In the genomic region with DNA sequence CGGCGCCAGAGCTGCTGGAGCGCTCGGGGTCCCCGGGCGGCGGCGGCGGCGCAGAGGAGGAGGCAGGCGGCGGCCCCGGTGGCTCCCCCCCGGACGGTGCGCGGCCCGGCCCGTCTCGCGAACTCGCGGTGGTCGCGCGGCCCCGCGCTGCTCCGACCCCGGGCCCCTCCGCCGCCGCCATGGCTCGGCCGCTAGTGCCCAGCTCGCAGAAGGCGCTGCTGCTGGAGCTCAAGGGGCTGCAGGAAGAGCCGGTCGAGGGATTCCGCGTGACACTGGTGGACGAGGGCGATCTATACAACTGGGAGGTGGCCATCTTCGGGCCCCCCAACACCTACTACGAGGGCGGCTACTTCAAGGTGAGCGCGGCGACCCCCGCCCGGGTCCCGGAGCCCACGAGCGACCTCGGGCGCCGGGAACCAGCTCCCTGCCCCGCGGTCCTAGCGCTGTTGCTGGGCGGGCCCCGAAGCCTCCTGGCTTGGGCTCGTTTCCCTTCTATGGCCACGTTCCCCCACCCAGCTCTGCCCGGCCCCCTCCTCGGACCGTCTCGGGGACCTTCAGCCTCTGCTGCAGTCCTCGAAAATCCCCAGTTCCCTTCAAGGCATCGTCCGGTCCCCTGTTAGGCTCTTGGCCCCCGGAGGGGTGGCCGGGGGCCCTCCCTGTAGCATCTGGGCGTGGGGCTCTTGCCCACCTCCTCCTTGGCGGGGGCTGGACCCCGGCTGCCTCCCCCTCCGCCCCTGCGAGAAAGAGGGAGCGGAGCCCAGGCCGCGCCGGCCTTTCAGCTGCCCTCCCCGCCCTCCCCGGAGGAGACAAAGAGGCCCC, we compare ENCODE assay signal across 8 cellular contexts. TPM values are rescaled to one million over a fixed set of nuclear protein-coding genes. Genes with fewer than 3 reads are reported as not detected.
A peak's percentile ranks its signal among the peaks of the same experiment; 100 is the strongest.
DNase-seq lines count a peak whose midpoint lies in the region; ATAC-seq and TF ChIP-seq lines count a peak whose summit lies in the region.

A gene with protein sequence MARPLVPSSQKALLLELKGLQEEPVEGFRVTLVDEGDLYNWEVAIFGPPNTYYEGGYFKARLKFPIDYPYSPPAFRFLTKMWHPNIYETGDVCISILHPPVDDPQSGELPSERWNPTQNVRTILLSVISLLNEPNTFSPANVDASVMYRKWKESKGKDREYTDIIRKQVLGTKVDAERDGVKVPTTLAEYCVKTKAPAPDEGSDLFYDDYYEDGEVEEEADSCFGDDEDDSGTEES (plus strand): TSS at position 8 of the 819 bp plus-strand sequence. CDS start 172 bp downstream, at position 180.

- TF ChIP-seq CTCF in Calu3 (IDR thresholded peaks at IDR 0.05; ENCODE audit: unreplicated experiment) (no peak), MCF 10A (IDR thresholded peaks at IDR 0.05; ENCODE audit: unreplicated experiment) (no peak)

- BruUV-seq in Calu3 (replicated peaks; lab: Mats Ljungman, UMichigan) (no TSS peak), MCF 10A (replicated peaks; lab: Mats Ljungman, UMichigan) (TSS peak; percentile 35)

- H3K4me3 Mint-ChIP-seq in Calu3 (ENCODE audit: low read depth, unreplicated experiment), result peak within 1 kb of the TSS; percentile 74
- peak within 1 kb of the TSS; percentile 74 for H3K4me3 Mint-ChIP-seq in MCF 10A (ENCODE audit: unreplicated experiment)

- H3K9me3 ChIP-seq in KOPT-K1 (ENCODE audit: insufficient read depth, low read length, poor library complexity, severe bottlenecking), result no peaks in the 10 kb centered on the region
- H3K9me3 ChIP-seq in subcutaneous abdominal adipose tissue (ENCODE audit: control insufficient read depth in 5 of 5, low read length in 5 of 5), result no peaks in the 10 kb centered on the region

- H3K27me3 Mint-ChIP-seq in Calu3 (ENCODE audit: unreplicated experiment) (no peaks in the 10 kb centered on the region), MCF 10A (ENCODE audit: insufficient read depth, unreplicated experiment) (no peaks in the 10 kb centered on the region)

- peaks cover 8 to 45% (median 33%) of the 10 kb centered on the region in 5 donors for H3K4me1 ChIP-seq in subcutaneous abdominal adipose tissue (ENCODE audit: control insufficient read depth in 5 of 5, insufficient read depth in 5 of 5, low read length in 5 of 5)

- peak within 1 kb of the TSS; percentile 84 to 96 (median 88) for H3K9ac ChIP-seq in subcutaneous abdominal adipose tissue (ENCODE audit: low read length in 5 of 5)

- CTCF ChIA-PET in Calu3 (lab: Charles Lee), result interaction anchor here (1.0 kb wide), 1 partner anchor 21 kb away, joined by 3 read pairs; no protein-coding TSS in a partner anchor
- CTCF ChIA-PET in MCF 10A (lab: Yijun Ruan, JAX), result interaction anchor here (0.6 to 2.3 kb wide), 9 partner anchors 20 to 57 kb away, joined by 3 to 9 read pairs (median 3); a partner anchor contains a TSS

- H3K36me3 ChIP-seq in KOPT-K1 (ENCODE audit: insufficient read depth, low read length) (peaks cover 13% of the 10 kb centered on the region; the same call in 1 of the 2 replicates), subcutaneous abdominal adipose tissue (ENCODE audit: control insufficient read depth in 5 of 5, insufficient read depth in 5 of 5, low read length in 5 of 5) (peaks cover 0 to 21% (median 20%) of the 10 kb centered on the region in 5 donors)

- H3K4me1 Mint-ChIP-seq in Calu3 (ENCODE audit: low read depth, unreplicated experiment), result peaks cover 9% of the 10 kb centered on the region
- peaks cover 4% of the 10 kb centered on the region for H3K4me1 Mint-ChIP-seq in MCF 10A (ENCODE audit: insufficient read depth, unreplicated experiment)

- ATAC-seq in GM19463 (IDR thresholded peaks at IDR 0.05; ENCODE audit: unreplicated experiment), result peak; percentile 30
- peak; percentile 5 for ATAC-seq in left colon
- no peak for ATAC-seq in HG02759 (IDR thresholded peaks at IDR 0.05; ENCODE audit: unreplicated experiment)

- POLR2A ChIA-PET in MCF 10A (lab: Yijun Ruan, JAX), result interaction anchor here (0.7 to 6.5 kb wide), 14 partner anchors 8 to 205 kb away, joined by 3 to 110 read pairs (median 8); a partner anchor contains a TSS

- no peaks in the 10 kb centered on the region for H3K27me3 ChIP-seq in subcutaneous abdominal adipose tissue (ENCODE audit: control insufficient read depth in 5 of 5, insufficient read depth in 4 of 5, low read length in 5 of 5)

- H3K9me3 Mint-ChIP-seq in Calu3 (ENCODE audit: low read depth, unreplicated experiment), result no peaks in the 10 kb centered on the region
- H3K9me3 Mint-ChIP-seq in MCF 10A (ENCODE audit: unreplicated experiment), result no peaks in the 10 kb centered on the region

- H3K36me3 Mint-ChIP-seq in Calu3 (ENCODE audit: insufficient read depth, unreplicated experiment) (peaks cover 37% of the 10 kb centered on the region), MCF 10A (ENCODE audit: insufficient read depth, unreplicated experiment) (no peaks in the 10 kb centered on the region)

- DNase-seq in Calu3 (no peak), MCF 10A (ENCODE audit: unreplicated experiment) (no peak), left colon (no peak), NCI-H2081 treated with DMSO at 0.1 percent for 48 hours (lab: John Stamatoyannopoulos, UW) (no peak)

- peak within 1 kb of the TSS; percentile 63 to 91 (median 79) for H3K4me3 ChIP-seq in subcutaneous abdominal adipose tissue (ENCODE audit: low read depth in 1 of 5, low read length in 5 of 5)

- intact Hi-C loops in Calu3 (cut with micrococcal nuclease; ENCODE audit: unreplicated experiment) (no loop called here), MCF 10A (cut with micrococcal nuclease) (loop anchor here (2.0 kb wide), 3 partner anchors 41 to 129 kb away; a partner anchor contains a TSS), left colon (cut with DNase I, micrococcal nuclease) (no loop called here)

- H3K27ac ChIP-seq in KOPT-K1 (ENCODE audit: low read depth, low read length, poor library complexity, severe bottlenecking) (peak within 1 kb of the TSS; percentile 80), subcutaneous abdominal adipose tissue (ENCODE audit: low read depth, low read length) (peak within 1 kb of the TSS; percentile 88)

- H3K27ac Mint-ChIP-seq in Calu3 (ENCODE audit: unreplicated experiment), result no peak within 1 kb of the TSS
- H3K27ac Mint-ChIP-seq in MCF 10A (ENCODE audit: low read depth, unreplicated experiment), result peak within 1 kb of the TSS; percentile 91

RNA-seq across cellular contexts. Expression of the gene that starts here (rescaled TPM):
- total RNA-seq in Calu3 (2022) (46.1 and 50.6 TPM in 2 replicates), MCF 10A (2022) (49.7 and 61.3 TPM in 2 replicates), left colon (10 to 100 TPM; 62.4 to 67.6 TPM)
